In genomic region chr14:95185452-95186392, GRCh38 we compare ENCODE assay signal across 9 cellular contexts. TPM values are rescaled to one million over a fixed set of nuclear protein-coding genes. Genes with fewer than 3 reads are reported as not detected.
A peak's percentile ranks its signal among the peaks of the same experiment; 100 is the strongest.
DNase-seq lines count a peak whose midpoint lies in the region; ATAC-seq, FAIRE-seq and TF ChIP-seq lines count a peak whose summit lies in the region.
"Had no signal": no experiment of that assay in that cellular context is flagged by ENCODE, and none has a peak within 500 bp of the region (broad histone marks: within the 10 kb centered on the region; RNA-seq: fewer than 3 reads in every experiment).

No MANE protein-coding gene starts in this region.

- H3K4me3 ChIP-seq in body of pancreas = no peak overlapping the region

- 64 to 74% methylated on average over 17 of the region's 17 CpGs for WGBS in body of pancreas, 2 donors

- H3K27ac Mint-ChIP-seq in stimulated activated memory B cell treated with anti-CD40 and anti-IgM and Interleukin-4, amounts not matched to agents 10 μg/mL and 1 μg/mL and 100 μg/mL, for 72 hours = no peak overlapping the region

- peaks cover 34% of the 10 kb centered on the region for H3K4me1 ChIP-seq in body of pancreas

- TF ChIP-seq POLR2A in body of pancreas (IDR thresholded peaks at IDR 0.05) = peak in 2 of 3 donors; percentile 6 to 34

- H3K36me3 ChIP-seq in body of pancreas (replicated peaks in 1 of 2; ENCODE audit: insufficient read depth in 1 of 2, low read depth in 2 of 2) = no peaks in the 10 kb centered on the region

- DNase-seq in HT1080 (ENCODE audit: low read depth) = peak; percentile 46
- DNase-seq in body of pancreas = peak; percentile 35 to 78 (median 53)
- peak; percentile 35 to 48 for DNase-seq in left colon
- no peak for DNase-seq in activated effector memory CD4-positive, alpha-beta T cell treated with anti-CD3 and anti-CD28 coated beads, Interleukin-2, amount 50 U/mL, for 16 hours
- DNase-seq in D721Med (ENCODE audit: insufficient read length, low spot score) = no peak
- no peak for DNase-seq in NCI-H526 treated with DMSO at 0.1 percent for 48 hours (lab: John Stamatoyannopoulos, UW)

- H3K9me3 Mint-ChIP-seq in stimulated activated memory B cell treated with anti-CD40 and anti-IgM and Interleukin-4, amounts not matched to agents 10 μg/mL and 1 μg/mL and 100 μg/mL, for 72 hours = peaks cover 8% of the 10 kb centered on the region

- peak overlapping the region; percentile 40 for H3K4me3 Mint-ChIP-seq in stimulated activated memory B cell treated with anti-CD40 and anti-IgM and Interleukin-4, amounts not matched to agents 10 μg/mL and 1 μg/mL and 100 μg/mL, for 72 hours
- H3K4me3 Mint-ChIP-seq: brain had no signal

- intact Hi-C loops in body of pancreas (cut with DNase I) (no loop called here), left colon (cut with DNase I, micrococcal nuclease) (no loop called here)

- H3K36me3 Mint-ChIP-seq in stimulated activated memory B cell treated with anti-CD40 and anti-IgM and Interleukin-4, amounts not matched to agents 10 μg/mL and 1 μg/mL and 100 μg/mL, for 72 hours = peaks cover 41% of the 10 kb centered on the region

- H3K27me3 Mint-ChIP-seq in stimulated activated memory B cell treated with anti-CD40 and anti-IgM and Interleukin-4, amounts not matched to agents 10 μg/mL and 1 μg/mL and 100 μg/mL, for 72 hours = peaks cover 28% of the 10 kb centered on the region

- peak; percentile 63 for ATAC-seq in body of pancreas
- peak; percentile 14 for ATAC-seq in left colon
- no peak for ATAC-seq in stimulated activated memory B cell treated with anti-CD40 and anti-IgM and Interleukin-4, amounts not matched to agents 10 μg/mL and 1 μg/mL and 100 μg/mL, for 72 hours
- no peak for ATAC-seq in HG02885 (IDR thresholded peaks at IDR 0.05; ENCODE audit: poor library complexity, unreplicated experiment)

- peaks cover 10% of the 10 kb centered on the region for H3K4me1 Mint-ChIP-seq in stimulated activated memory B cell treated with anti-CD40 and anti-IgM and Interleukin-4, amounts not matched to agents 10 μg/mL and 1 μg/mL and 100 μg/mL, for 72 hours

- TF ChIP-seq CTCF in body of pancreas (IDR thresholded peaks at IDR 0.05) = no peak
- no peak for TF ChIP-seq CTCF in D721Med (IDR thresholded peaks at IDR 0.05; ENCODE audit: insufficient read depth, missing control alignments)

- H3K27ac ChIP-seq in body of pancreas = peak overlapping the region in 3 of 4 donors; percentile 23 to 79 (median 70)

- FAIRE-seq in D721Med (lab: Jason Lieb, UNC) = no peak

- no peaks in the 10 kb centered on the region for H3K9me3 ChIP-seq in body of pancreas

- no peaks in the 10 kb centered on the region for H3K27me3 ChIP-seq in body of pancreas

RNA-seq across cellular contexts. Expression of gene DICER1, which starts 28.4 kb away (rescaled TPM):
- total RNA-seq in HT1080 (2014; rRNA removed; shearing (Covaris generic)) = 19.3 and 27.7 TPM in 2 replicates
- polyA plus RNA-seq in HT1080 (2015; cell fraction: cytosol; rRNA removed) = 9.7 and 14.4 TPM in 2 replicates
- 36.8 and 38.6 TPM in 2 replicates for polyA plus RNA-seq in HT1080 (2015; cell fraction: nucleus; rRNA removed)
- 10 to 100 TPM; 47.7 to 85.0 TPM for total RNA-seq in body of pancreas
- 10 to 100 TPM; 49.0 to 77.3 TPM for total RNA-seq in left colon

Comparison
In these comparisons a context has a peak if more than half of its experiments do, and no peak if none do; other contexts are left out.
1. DNase-seq: peak in HT1080 (single experiment), body of pancreas (4 of 4) and left colon (2 of 2); none in activated effector memory CD4-positive, alpha-beta T cell treated with anti-CD3 and anti-CD28 coated beads, Interleukin-2, amount 50 U/mL, for 16 hours (single experiment), D721Med (single experiment) and NCI-H526 treated with DMSO at 0.1 percent for 48 hours (single experiment).
2. ATAC-seq: peak in body of pancreas (single experiment) and left colon (single experiment); none in stimulated activated memory B cell treated with anti-CD40 and anti-IgM and Interleukin-4, amounts not matched to agents 10 μg/mL and 1 μg/mL and 100 μg/mL, for 72 hours (single experiment) and HG02885 (single experiment).